In the genomic region with DNA sequence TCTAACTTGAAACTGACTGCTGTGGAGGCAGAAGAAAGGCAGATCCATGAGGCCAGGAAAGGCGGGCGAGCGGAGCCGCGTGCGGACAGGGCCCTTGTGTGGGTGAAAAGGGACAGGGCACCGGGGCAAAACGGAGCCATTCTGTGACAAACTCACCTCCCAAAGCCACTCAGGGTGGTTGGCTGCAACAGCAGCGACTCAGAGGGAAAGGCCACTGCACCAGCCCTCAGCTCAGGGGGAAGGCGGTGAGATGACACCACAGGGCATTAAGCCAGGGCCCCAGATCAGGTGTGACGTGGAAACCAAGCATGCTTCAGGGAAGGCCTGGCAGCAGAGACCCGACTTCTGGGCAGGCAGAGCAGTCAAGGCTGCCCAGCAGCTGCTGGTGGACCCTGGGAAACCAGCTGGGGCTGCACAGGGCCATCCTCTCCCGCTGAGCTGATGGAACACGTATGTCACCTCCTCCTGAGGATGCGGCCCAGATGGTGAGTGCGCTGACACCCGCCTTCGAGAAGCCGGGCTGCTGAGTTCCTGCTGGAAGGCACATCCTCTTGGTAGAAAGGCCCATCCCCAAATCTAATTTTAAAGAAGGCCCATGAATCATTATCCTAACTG, we compare ENCODE assay signal across 12 cellular contexts.
DNase-seq lines count a peak whose midpoint lies in the region; ATAC-seq and TF ChIP-seq lines count a peak whose summit lies in the region.
"Had no signal": no experiment of that assay in that cellular context is flagged by ENCODE, and none has a peak within 500 bp of the region (broad histone marks: within the 10 kb centered on the region; RNA-seq: fewer than 3 reads in every experiment).

No MANE protein-coding gene starts in this region.

- H3K18ac ChIP-seq in mesenchymal stem cell (ENCODE audit: low read depth in 1 of 2, low read length in 2 of 2) = peak overlapping the region in 1 of 2 experiments; percentile 89

- H2AK5ac ChIP-seq in mesenchymal stem cell (ENCODE audit: low read length, severe bottlenecking) = peak overlapping the region; percentile 1

- no peak for TF ChIP-seq CTCF in C4-2B (conservative IDR thresholded peaks at IDR 0.05)

- no peak overlapping the region for H3K4me3 Mint-ChIP-seq in activated T-helper 1 cell treated with anti-CD3 and anti-CD28 coated beads, Interleukin-12 subunit alpha, Interleukin-12 subunit beta, Interleukin-2, Interleukin-4 antibody, amounts not matched to agents 30 ng/mL and 10 ng/mL and 1 ng/mL, durations not matched to agents 14 hours and 24 hours and 36 hours

- CTCF ChIA-PET in HEK293T (lab: Yijun Ruan, JAX) = no interaction called here

- peak overlapping the region; percentile 64 for H3K9ac ChIP-seq in mesenchymal stem cell (ENCODE audit: low read length)

- POLR2A ChIA-PET in HEK293T (lab: Yijun Ruan, JAX) = no interaction called here

- no peak overlapping the region for H2AFZ ChIP-seq in mesenchymal stem cell (ENCODE audit: low read depth, low read length)

- H3K4ac ChIP-seq in mesenchymal stem cell (ENCODE audit: low read depth in 1 of 2, low read length in 2 of 2) = peak overlapping the region in 1 of 2 experiments; percentile 78

- no peak overlapping the region for H2BK5ac ChIP-seq in mesenchymal stem cell (ENCODE audit: low read depth, low read length, poor library complexity, severe bottlenecking)

- peaks cover 17% of the 10 kb centered on the region for H3K79me1 ChIP-seq in mesenchymal stem cell (replicated peaks; ENCODE audit: low read length, poor library complexity, severe bottlenecking)

- H3K27me3 Mint-ChIP-seq in activated T-helper 1 cell treated with anti-CD3 and anti-CD28 coated beads, Interleukin-12 subunit alpha, Interleukin-12 subunit beta, Interleukin-2, Interleukin-4 antibody, amounts not matched to agents 30 ng/mL and 10 ng/mL and 1 ng/mL, durations not matched to agents 14 hours and 24 hours and 36 hours (ENCODE audit: insufficient read depth) = no peaks in the 10 kb centered on the region
- H3K27me3 Mint-ChIP-seq: progenitor cell of endocrine pancreas had no signal

- H4K91ac ChIP-seq in mesenchymal stem cell (ENCODE audit: low read length) = peak overlapping the region; percentile 73

- peak; percentile 28 for DNase-seq in A172 (ENCODE audit: low spot score)
- DNase-seq in activated T-helper 1 cell treated with anti-CD3 and anti-CD28 coated beads, Interleukin-12 subunit alpha, Interleukin-12 subunit beta, Interleukin-2, Interleukin-4 antibody, amounts not matched to agents 30 ng/mL and 10 ng/mL and 1 ng/mL, durations not matched to agents 14 hours and 24 hours and 36 hours (ENCODE audit: low spot score) = no peak
- DNase-seq in mesenchymal stem cell = no peak
- DNase-seq in GM03348 (ENCODE audit: low spot score) = no peak
- no peak for DNase-seq in SHP77 treated with DMSO at 0.1 percent for 48 hours (lab: John Stamatoyannopoulos, UW)
- DNase-seq in HEK293T (ENCODE audit: extremely low spot score) = no peak
- DNase-seq: esophagus squamous epithelium, NCI-H1105, thyroid gland had no signal

- intact Hi-C loops in activated T-helper 1 cell treated with anti-CD3 and anti-CD28 coated beads, Interleukin-12 subunit alpha, Interleukin-12 subunit beta, Interleukin-2, Interleukin-4 antibody, amounts not matched to agents 30 ng/mL and 10 ng/mL and 1 ng/mL, durations not matched to agents 14 hours and 24 hours and 36 hours (cut with micrococcal nuclease) = loop anchor here (2.0 kb wide), 2 partner anchors 33 to 81 kb away; no protein-coding TSS in a partner anchor

- H3K4me3 ChIP-seq in mesenchymal stem cell (ENCODE audit: insufficient read depth in 1 of 2, low read depth in 1 of 2, low read length in 2 of 2) = no peak overlapping the region
- H3K4me3 ChIP-seq: esophagus squamous epithelium, thyroid gland had no signal

- H3K36me3 Mint-ChIP-seq in activated T-helper 1 cell treated with anti-CD3 and anti-CD28 coated beads, Interleukin-12 subunit alpha, Interleukin-12 subunit beta, Interleukin-2, Interleukin-4 antibody, amounts not matched to agents 30 ng/mL and 10 ng/mL and 1 ng/mL, durations not matched to agents 14 hours and 24 hours and 36 hours (ENCODE audit: low read depth) = peaks cover 44% of the 10 kb centered on the region

- no peak for ATAC-seq in HG02981 (IDR thresholded peaks at IDR 0.05; ENCODE audit: unreplicated experiment)

- peaks cover 13 to 23% of the 10 kb centered on the region in 2 experiments for H3K36me3 ChIP-seq in mesenchymal stem cell (ENCODE audit: control insufficient read depth in 1 of 2, insufficient read depth in 2 of 2, low read depth in 1 of 2, low read length in 2 of 2)
- H3K36me3 ChIP-seq: esophagus squamous epithelium, thyroid gland had no signal

- no peak overlapping the region for H3K23ac ChIP-seq in mesenchymal stem cell (ENCODE audit: low read length in 2 of 2)

- H3K4me2 ChIP-seq in mesenchymal stem cell (ENCODE audit: low read length, poor library complexity, severe bottlenecking) = no peak overlapping the region

- H2BK15ac ChIP-seq in mesenchymal stem cell (ENCODE audit: low read depth, poor library complexity, severe bottlenecking) = no peak overlapping the region

- H3K27me3 ChIP-seq in mesenchymal stem cell (ENCODE audit: control insufficient read depth in 1 of 2, insufficient read depth in 1 of 2, low read length in 2 of 2) = no peaks in the 10 kb centered on the region
- H3K27me3 ChIP-seq: esophagus squamous epithelium, thyroid gland had no signal

- H3K4me1 ChIP-seq in mesenchymal stem cell (ENCODE audit: control insufficient read depth, insufficient read depth, low read depth, low read length) = peaks cover 23% of the 10 kb centered on the region

- peak overlapping the region in 1 of 2 experiments; percentile 82 for H2BK12ac ChIP-seq in mesenchymal stem cell (ENCODE audit: low read length in 2 of 2)

- H4K8ac ChIP-seq in mesenchymal stem cell (ENCODE audit: low read length) = peak overlapping the region; percentile 57

- peaks cover 22% of the 10 kb centered on the region for H3K9me3 ChIP-seq in mesenchymal stem cell (ENCODE audit: control insufficient read depth, low read length)
- H3K9me3 ChIP-seq: thyroid gland had no signal

- 90% methylated on average over 19 of the region's 19 CpGs for WGBS in mesenchymal stem cell

- no peak overlapping the region for H3K14ac ChIP-seq in mesenchymal stem cell (ENCODE audit: low read length in 2 of 2)

- peak overlapping the region; percentile 21 for H2BK120ac ChIP-seq in mesenchymal stem cell (ENCODE audit: low read depth, low read length)

- H3K9me3 Mint-ChIP-seq in activated T-helper 1 cell treated with anti-CD3 and anti-CD28 coated beads, Interleukin-12 subunit alpha, Interleukin-12 subunit beta, Interleukin-2, Interleukin-4 antibody, amounts not matched to agents 30 ng/mL and 10 ng/mL and 1 ng/mL, durations not matched to agents 14 hours and 24 hours and 36 hours = peaks cover 27% of the 10 kb centered on the region

- H3K27ac ChIP-seq in C4-2B (peak overlapping the region; percentile 89), mesenchymal stem cell (ENCODE audit: low read length, poor library complexity, severe bottlenecking) (no peak overlapping the region)

- peak overlapping the region; percentile 88 for H3K27ac Mint-ChIP-seq in activated T-helper 1 cell treated with anti-CD3 and anti-CD28 coated beads, Interleukin-12 subunit alpha, Interleukin-12 subunit beta, Interleukin-2, Interleukin-4 antibody, amounts not matched to agents 30 ng/mL and 10 ng/mL and 1 ng/mL, durations not matched to agents 14 hours and 24 hours and 36 hours
- H3K27ac Mint-ChIP-seq: progenitor cell of endocrine pancreas had no signal

- H3K4me1 Mint-ChIP-seq in activated T-helper 1 cell treated with anti-CD3 and anti-CD28 coated beads, Interleukin-12 subunit alpha, Interleukin-12 subunit beta, Interleukin-2, Interleukin-4 antibody, amounts not matched to agents 30 ng/mL and 10 ng/mL and 1 ng/mL, durations not matched to agents 14 hours and 24 hours and 36 hours (ENCODE audit: low read depth) = peaks cover 57% of the 10 kb centered on the region

TF ChIP-seq in HEK293T, 16 proteins besides CTCF, POLR2A, EP300 and RAD21:
- TF ChIP-seq NFRKB (IDR thresholded peaks at IDR 0.05) (no peak), HDGF (IDR thresholded peaks at IDR 0.05; ENCODE audit: borderline replicate concordance) (no peak), L3MBTL2 (conservative IDR thresholded peaks at IDR 0.05) (no peak), TARDBP (IDR thresholded peaks at IDR 0.05) (no peak), CTBP1 (IDR thresholded peaks at IDR 0.05; ENCODE audit: borderline replicate concordance) (no peak)
- TF ChIP-seq, protein P1, sequence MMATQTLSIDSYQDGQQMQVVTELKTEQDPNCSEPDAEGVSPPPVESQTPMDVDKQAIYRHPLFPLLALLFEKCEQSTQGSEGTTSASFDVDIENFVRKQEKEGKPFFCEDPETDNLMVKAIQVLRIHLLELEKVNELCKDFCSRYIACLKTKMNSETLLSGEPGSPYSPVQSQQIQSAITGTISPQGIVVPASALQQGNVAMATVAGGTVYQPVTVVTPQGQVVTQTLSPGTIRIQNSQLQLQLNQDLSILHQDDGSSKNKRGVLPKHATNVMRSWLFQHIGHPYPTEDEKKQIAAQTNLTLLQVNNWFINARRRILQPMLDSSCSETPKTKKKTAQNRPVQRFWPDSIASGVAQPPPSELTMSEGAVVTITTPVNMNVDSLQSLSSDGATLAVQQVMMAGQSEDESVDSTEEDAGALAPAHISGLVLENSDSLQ (IDR thresholded peaks at IDR 0.05) = no peak
